14 cellular contexts compared by ENCODE assay signal in the genomic region with DNA sequence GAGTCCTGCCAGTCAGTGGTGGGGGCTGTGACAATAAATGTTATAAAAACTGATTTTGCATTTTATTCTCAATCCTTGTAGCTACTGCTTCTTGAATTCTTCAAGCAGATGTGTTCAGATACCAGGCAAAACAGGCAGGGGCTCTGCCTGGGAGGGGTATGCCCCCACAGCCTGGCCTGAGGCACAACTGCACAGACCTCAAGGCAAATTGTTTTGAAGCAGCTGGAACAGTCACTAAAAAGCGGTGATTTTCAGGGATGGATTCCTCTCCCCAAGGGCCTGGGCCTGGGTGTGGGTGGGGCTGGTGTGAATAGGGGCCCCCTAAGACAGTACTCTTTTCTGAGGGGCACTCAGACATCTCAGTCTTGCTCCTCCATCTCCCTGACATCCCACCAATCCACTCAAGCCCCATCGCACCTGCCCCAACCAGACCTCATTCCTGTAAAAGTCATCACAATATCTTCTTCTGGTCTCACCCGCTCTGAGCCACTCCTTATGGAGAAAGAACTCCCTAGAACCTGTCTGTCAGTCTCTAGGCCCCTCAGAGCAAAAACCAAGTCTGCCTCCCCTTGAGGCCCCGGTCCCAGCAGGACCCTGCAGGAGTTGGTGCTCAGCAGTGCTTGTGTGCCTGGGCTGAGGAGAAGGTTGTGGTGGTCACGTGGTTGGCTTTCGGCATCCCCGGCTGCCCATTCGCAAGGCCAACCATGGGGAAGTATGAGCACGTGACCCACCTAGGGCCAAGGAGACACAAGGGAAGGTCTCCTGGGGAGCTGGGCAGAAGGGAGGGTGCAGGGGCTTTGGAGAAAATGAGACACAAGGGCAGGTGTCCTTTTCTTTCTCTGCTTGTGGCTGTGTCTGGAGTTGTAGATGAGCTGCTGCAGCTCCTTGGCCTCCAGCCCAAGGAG. TPM values are rescaled to one million over a fixed set of nuclear protein-coding genes. Genes with fewer than 3 reads are reported as not detected.
DNase-seq lines count a peak whose midpoint lies in the region; ATAC-seq and TF ChIP-seq lines count a peak whose summit lies in the region.
"Had no signal": no experiment of that assay in that cellular context is flagged by ENCODE, and none has a peak within 500 bp of the region (broad histone marks: within the 10 kb centered on the region; RNA-seq: fewer than 3 reads in every experiment).

No MANE protein-coding gene starts in this region.

- DNase-seq in T-helper 1 cell (no peak), GF-D8 (lab: John Stamatoyannopoulos, UW) (peak; percentile 61), HCEC 1CT (no peak), esophagus squamous epithelium (lab: John Stamatoyannopoulos, UW) (no peak), NCI-H2081 (lab: John Stamatoyannopoulos, UW) (no peak)
- DNase-seq in activated CD4-positive, alpha-beta memory T cell treated with anti-CD3 and anti-CD28 coated beads for 36 hours = peak; percentile 8
- DNase-seq in naive thymus-derived CD4-positive, alpha-beta T cell = no peak
- DNase-seq: 8988T; activated T-cell treated with anti-CD3 and anti-CD28 coated beads, Interleukin-2, amount 50 U/mL, for 4 hours; MG63; small intestine had no signal

- TF ChIP-seq CTCF in esophagus squamous epithelium (IDR thresholded peaks at IDR 0.05) = no peak

- WGBS in esophagus squamous epithelium, 2 donors = 70 to 93% methylated on average over 3 to 8 of the region's 9 CpGs

- no peak for ATAC-seq in naive thymus-derived CD4-positive, alpha-beta T cell
- ATAC-seq: activated T-cell treated with anti-CD3 and anti-CD28 coated beads, Interleukin-2, amount 50 U/mL, for 4 hours had no signal

- no peak for TF ChIP-seq POLR2A in esophagus squamous epithelium (IDR thresholded peaks at IDR 0.05)

- H3K4me3 ChIP-seq in naive thymus-derived CD4-positive, alpha-beta T cell (ENCODE audit: low read length) = no peak overlapping the region
- no peak overlapping the region for H3K4me3 ChIP-seq in esophagus squamous epithelium
- H3K4me3 ChIP-seq: heart left ventricle, MG63 had no signal

- H3K27me3 ChIP-seq in naive thymus-derived CD4-positive, alpha-beta T cell (ENCODE audit: control insufficient read depth in 2 of 2, insufficient read depth in 2 of 2, low read length in 2 of 2) = no peaks in the 10 kb centered on the region
- H3K27me3 ChIP-seq in esophagus squamous epithelium = no peaks in the 10 kb centered on the region
- H3K27me3 ChIP-seq: heart left ventricle, MG63 had no signal

- H3K27me3 Mint-ChIP-seq in T-helper 1 cell treated with Interleukin-12 subunit alpha and Interleukin-12 subunit beta and Interleukin-4 antibody, amounts not matched to agents 30 μg/mL and 1 μg/mL, for 36 hours (ENCODE audit: low read depth) = no peaks in the 10 kb centered on the region
- no peaks in the 10 kb centered on the region for H3K27me3 Mint-ChIP-seq in activated CD4-positive, alpha-beta memory T cell treated with anti-CD3 and anti-CD28 coated beads for 36 hours
- no peaks in the 10 kb centered on the region for H3K27me3 Mint-ChIP-seq in naive thymus-derived CD4-positive, alpha-beta T cell

- POLR2A ChIA-PET in activated CD4-positive, alpha-beta memory T cell treated with anti-CD3 and anti-CD28 coated beads for 36 hours (lab: Charles Lee) = interaction anchor here (0.5 kb wide), 1 partner anchor 79 kb away, joined by 3 read pairs; a partner anchor contains a TSS
- POLR2A ChIA-PET in naive thymus-derived CD4-positive, alpha-beta T cell (lab: Charles Lee) = interaction anchor here (0.9 kb wide), 1 partner anchor 40 kb away, joined by 3 read pairs; no protein-coding TSS in a partner anchor

- no peaks in the 10 kb centered on the region for H3K36me3 ChIP-seq in naive thymus-derived CD4-positive, alpha-beta T cell (ENCODE audit: control insufficient read depth in 2 of 3, insufficient read depth in 3 of 3, low read length in 3 of 3)
- H3K36me3 ChIP-seq in esophagus squamous epithelium = no peaks in the 10 kb centered on the region
- H3K36me3 ChIP-seq: heart left ventricle, MG63 had no signal

- H3K9me3 Mint-ChIP-seq in T-helper 1 cell treated with Interleukin-12 subunit alpha and Interleukin-12 subunit beta and Interleukin-4 antibody, amounts not matched to agents 30 μg/mL and 1 μg/mL, for 36 hours = no peaks in the 10 kb centered on the region
- H3K9me3 Mint-ChIP-seq in activated CD4-positive, alpha-beta memory T cell treated with anti-CD3 and anti-CD28 coated beads for 36 hours = no peaks in the 10 kb centered on the region
- peaks cover 0 to 2% (median 0%) of the 10 kb centered on the region in 11 donors for H3K9me3 Mint-ChIP-seq in naive thymus-derived CD4-positive, alpha-beta T cell
- H3K9me3 Mint-ChIP-seq: activated T-cell treated with anti-CD3 and anti-CD28 coated beads, Interleukin-2, amount 50 U/mL, for 4 hours had no signal

- H3K9me3 ChIP-seq in naive thymus-derived CD4-positive, alpha-beta T cell (ENCODE audit: control insufficient read depth in 2 of 3, low read length in 3 of 3) = no peaks in the 10 kb centered on the region
- no peaks in the 10 kb centered on the region for H3K9me3 ChIP-seq in esophagus squamous epithelium
- H3K9me3 ChIP-seq: heart left ventricle, MG63 had no signal

- H3K27ac Mint-ChIP-seq in T-helper 1 cell treated with Interleukin-12 subunit alpha and Interleukin-12 subunit beta and Interleukin-4 antibody, amounts not matched to agents 30 μg/mL and 1 μg/mL, for 36 hours = peak overlapping the region; percentile 36
- H3K27ac Mint-ChIP-seq in activated CD4-positive, alpha-beta memory T cell treated with anti-CD3 and anti-CD28 coated beads for 36 hours = peak overlapping the region; percentile 31
- peak overlapping the region in 8 of 9 donors; percentile 27 to 98 (median 84) for H3K27ac Mint-ChIP-seq in naive thymus-derived CD4-positive, alpha-beta T cell

- CTCF ChIA-PET in activated CD4-positive, alpha-beta memory T cell treated with anti-CD3 and anti-CD28 coated beads for 36 hours (lab: Charles Lee) = interaction anchor here (0.6 to 0.9 kb wide), 3 partner anchors 19 to 32 kb away, joined by 3 read pairs; no protein-coding TSS in a partner anchor
- CTCF ChIA-PET in naive thymus-derived CD4-positive, alpha-beta T cell (lab: Charles Lee) = interaction anchor here (1.9 kb wide), 1 partner anchor 18 kb away, joined by 5 read pairs; no protein-coding TSS in a partner anchor

- H3K27ac ChIP-seq in naive thymus-derived CD4-positive, alpha-beta T cell (ENCODE audit: low read depth, low read length) = no peak overlapping the region
- H3K27ac ChIP-seq in esophagus squamous epithelium = no peak overlapping the region

- H3K4me1 Mint-ChIP-seq in T-helper 1 cell treated with Interleukin-12 subunit alpha and Interleukin-12 subunit beta and Interleukin-4 antibody, amounts not matched to agents 30 μg/mL and 1 μg/mL, for 36 hours (ENCODE audit: low read depth) = peaks cover 65% of the 10 kb centered on the region
- peaks cover 58% of the 10 kb centered on the region for H3K4me1 Mint-ChIP-seq in activated CD4-positive, alpha-beta memory T cell treated with anti-CD3 and anti-CD28 coated beads for 36 hours (ENCODE audit: low read depth)
- peaks cover 48 to 72% (median 53%) of the 10 kb centered on the region in 7 donors for H3K4me1 Mint-ChIP-seq in naive thymus-derived CD4-positive, alpha-beta T cell

- intact Hi-C loops in activated CD4-positive, alpha-beta memory T cell treated with anti-CD3 and anti-CD28 coated beads for 36 hours (cut with micrococcal nuclease) = no loop called here
- intact Hi-C loops in naive thymus-derived CD4-positive, alpha-beta T cell (cut with micrococcal nuclease) = no loop called here
- intact Hi-C loops in esophagus squamous epithelium (cut with DNase I) = no loop called here

- peaks cover 4% of the 10 kb centered on the region for H3K36me3 Mint-ChIP-seq in T-helper 1 cell treated with Interleukin-12 subunit alpha and Interleukin-12 subunit beta and Interleukin-4 antibody, amounts not matched to agents 30 μg/mL and 1 μg/mL, for 36 hours (ENCODE audit: low read depth)
- peaks cover 20% of the 10 kb centered on the region for H3K36me3 Mint-ChIP-seq in activated CD4-positive, alpha-beta memory T cell treated with anti-CD3 and anti-CD28 coated beads for 36 hours
- H3K36me3 Mint-ChIP-seq in naive thymus-derived CD4-positive, alpha-beta T cell = peaks cover 0 to 12% (median 0%) of the 10 kb centered on the region in 5 donors

- no peak overlapping the region for H3K4me3 Mint-ChIP-seq in T-helper 1 cell treated with Interleukin-12 subunit alpha and Interleukin-12 subunit beta and Interleukin-4 antibody, amounts not matched to agents 30 μg/mL and 1 μg/mL, for 36 hours
- no peak overlapping the region for H3K4me3 Mint-ChIP-seq in activated CD4-positive, alpha-beta memory T cell treated with anti-CD3 and anti-CD28 coated beads for 36 hours
- H3K4me3 Mint-ChIP-seq in naive thymus-derived CD4-positive, alpha-beta T cell = peak overlapping the region in 1 of 10 donors; percentile 27

- H3K4me1 ChIP-seq in naive thymus-derived CD4-positive, alpha-beta T cell (ENCODE audit: control insufficient read depth in 2 of 2, insufficient read depth in 2 of 2, low read length in 2 of 2) = peaks cover 43 to 45% of the 10 kb centered on the region in 2 donors
- H3K4me1 ChIP-seq in esophagus squamous epithelium = peaks cover 0 to 48% (median 31%) of the 10 kb centered on the region in 3 donors

RNA-seq across cellular contexts. Expression of a gene that starts 2.9 kb away (rescaled TPM):
- total RNA-seq in activated CD4-positive, alpha-beta memory T cell treated with anti-CD3 and anti-CD28 coated beads for 36 hours = 100 to 1,000 TPM; 155 to 164 TPM
- total RNA-seq in naive thymus-derived CD4-positive, alpha-beta T cell = 100 to 1,000 TPM; 101 to 182 (median 146) TPM
- 10 to 100 TPM; 29.1 to 38.2 TPM for polyA plus RNA-seq in naive thymus-derived CD4-positive, alpha-beta T cell
- total RNA-seq in esophagus squamous epithelium = 1 to 10 TPM in 3 of 4 donors, under 1 TPM in 1; 0.57 to 9.9 (median 5.3) TPM
- total RNA-seq: endothelial cell of umbilical vein had no signal
- polyA plus RNA-seq: endothelial cell of umbilical vein had no signal

Comparison
In these comparisons a context has a peak if more than half of its experiments do, and no peak if none do; other contexts are left out.
1. H3K27ac Mint-ChIP-seq: peak in every context shown above with its lines; median percentile 84 in naive thymus-derived CD4-positive, alpha-beta T cell; 36 in T-helper 1 cell treated with Interleukin-12 subunit alpha and Interleukin-12 subunit beta and Interleukin-4 antibody, amounts not matched to agents 30 μg/mL and 1 μg/mL, for 36 hours; 31 in activated CD4-positive, alpha-beta memory T cell treated with anti-CD3 and anti-CD28 coated beads for 36 hours.
2. DNase-seq: peak in GF-D8 (single experiment) and activated CD4-positive, alpha-beta memory T cell treated with anti-CD3 and anti-CD28 coated beads for 36 hours (single experiment); none in T-helper 1 cell (0 of 5), naive thymus-derived CD4-positive, alpha-beta T cell (0 of 9), HCEC 1CT (single experiment), esophagus squamous epithelium (single experiment) and NCI-H2081 (0 of 2).
3. RNA of a gene that starts 2.9 kb away (total RNA-seq): 155 to 164 TPM in activated CD4-positive, alpha-beta memory T cell treated with anti-CD3 and anti-CD28 coated beads for 36 hours and 101 to 182 TPM in naive thymus-derived CD4-positive, alpha-beta T cell; 0.57 to 9.9 TPM in esophagus squamous epithelium; every median in the first group is over 4 times any median in the second.